In the genomic region with DNA sequence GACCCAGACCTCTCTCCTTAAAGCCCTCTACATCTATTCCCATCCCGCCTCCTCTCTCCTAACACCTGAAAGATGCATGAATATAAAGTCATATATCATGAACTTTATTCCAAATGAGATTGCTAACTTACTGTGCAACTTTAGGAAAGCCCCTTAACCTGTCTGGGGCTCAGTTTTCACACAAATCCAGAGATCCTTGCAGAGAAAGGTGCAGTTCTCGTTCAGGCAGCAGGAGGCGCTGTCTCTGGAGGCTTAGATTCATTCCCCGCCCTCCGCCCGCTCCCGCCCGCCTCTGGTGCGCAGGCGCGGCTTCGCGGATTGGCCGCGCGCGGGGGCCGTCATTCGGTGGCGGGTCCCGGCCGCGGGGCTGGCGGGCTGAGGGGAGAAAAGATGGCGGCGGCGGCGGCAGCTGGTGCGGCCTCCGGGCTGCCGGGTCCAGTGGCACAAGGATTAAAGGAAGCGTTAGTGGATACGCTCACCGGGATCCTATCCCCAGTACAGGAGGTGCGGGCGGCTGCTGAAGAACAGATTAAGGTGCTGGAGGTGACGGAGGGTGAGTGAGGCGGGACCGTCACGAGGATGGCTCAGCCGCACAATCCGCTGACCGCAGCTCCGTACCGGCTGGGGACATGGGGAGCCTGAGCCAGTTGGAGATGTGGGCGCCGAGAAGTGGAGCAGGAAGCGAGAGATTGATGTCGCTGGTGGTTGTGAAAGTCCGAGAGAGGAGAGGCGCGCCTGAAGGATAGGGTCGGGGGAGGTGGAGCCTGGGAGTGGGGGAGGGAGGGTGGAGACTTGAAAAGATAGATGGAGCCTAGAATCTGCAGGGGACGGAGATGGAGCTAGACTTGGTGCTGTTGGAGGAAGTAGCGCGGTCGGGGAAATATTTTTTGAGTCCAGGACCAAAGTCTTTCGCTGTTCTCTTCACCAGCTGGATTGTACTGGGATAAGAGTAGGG, we compare ENCODE assay signal across 1 cellular context.
TF ChIP-seq lines count a peak whose summit lies in the region.

A gene (plus strand): TSS at position 338 of the 955 bp plus-strand sequence. CDS start 53 bp downstream, at position 391.

TF ChIP-seq in HepG2, 621 proteins besides CTCF, POLR2A, EP300 and RAD21 (continued from another document and continues in another):
- TF ChIP-seq, protein P1, sequence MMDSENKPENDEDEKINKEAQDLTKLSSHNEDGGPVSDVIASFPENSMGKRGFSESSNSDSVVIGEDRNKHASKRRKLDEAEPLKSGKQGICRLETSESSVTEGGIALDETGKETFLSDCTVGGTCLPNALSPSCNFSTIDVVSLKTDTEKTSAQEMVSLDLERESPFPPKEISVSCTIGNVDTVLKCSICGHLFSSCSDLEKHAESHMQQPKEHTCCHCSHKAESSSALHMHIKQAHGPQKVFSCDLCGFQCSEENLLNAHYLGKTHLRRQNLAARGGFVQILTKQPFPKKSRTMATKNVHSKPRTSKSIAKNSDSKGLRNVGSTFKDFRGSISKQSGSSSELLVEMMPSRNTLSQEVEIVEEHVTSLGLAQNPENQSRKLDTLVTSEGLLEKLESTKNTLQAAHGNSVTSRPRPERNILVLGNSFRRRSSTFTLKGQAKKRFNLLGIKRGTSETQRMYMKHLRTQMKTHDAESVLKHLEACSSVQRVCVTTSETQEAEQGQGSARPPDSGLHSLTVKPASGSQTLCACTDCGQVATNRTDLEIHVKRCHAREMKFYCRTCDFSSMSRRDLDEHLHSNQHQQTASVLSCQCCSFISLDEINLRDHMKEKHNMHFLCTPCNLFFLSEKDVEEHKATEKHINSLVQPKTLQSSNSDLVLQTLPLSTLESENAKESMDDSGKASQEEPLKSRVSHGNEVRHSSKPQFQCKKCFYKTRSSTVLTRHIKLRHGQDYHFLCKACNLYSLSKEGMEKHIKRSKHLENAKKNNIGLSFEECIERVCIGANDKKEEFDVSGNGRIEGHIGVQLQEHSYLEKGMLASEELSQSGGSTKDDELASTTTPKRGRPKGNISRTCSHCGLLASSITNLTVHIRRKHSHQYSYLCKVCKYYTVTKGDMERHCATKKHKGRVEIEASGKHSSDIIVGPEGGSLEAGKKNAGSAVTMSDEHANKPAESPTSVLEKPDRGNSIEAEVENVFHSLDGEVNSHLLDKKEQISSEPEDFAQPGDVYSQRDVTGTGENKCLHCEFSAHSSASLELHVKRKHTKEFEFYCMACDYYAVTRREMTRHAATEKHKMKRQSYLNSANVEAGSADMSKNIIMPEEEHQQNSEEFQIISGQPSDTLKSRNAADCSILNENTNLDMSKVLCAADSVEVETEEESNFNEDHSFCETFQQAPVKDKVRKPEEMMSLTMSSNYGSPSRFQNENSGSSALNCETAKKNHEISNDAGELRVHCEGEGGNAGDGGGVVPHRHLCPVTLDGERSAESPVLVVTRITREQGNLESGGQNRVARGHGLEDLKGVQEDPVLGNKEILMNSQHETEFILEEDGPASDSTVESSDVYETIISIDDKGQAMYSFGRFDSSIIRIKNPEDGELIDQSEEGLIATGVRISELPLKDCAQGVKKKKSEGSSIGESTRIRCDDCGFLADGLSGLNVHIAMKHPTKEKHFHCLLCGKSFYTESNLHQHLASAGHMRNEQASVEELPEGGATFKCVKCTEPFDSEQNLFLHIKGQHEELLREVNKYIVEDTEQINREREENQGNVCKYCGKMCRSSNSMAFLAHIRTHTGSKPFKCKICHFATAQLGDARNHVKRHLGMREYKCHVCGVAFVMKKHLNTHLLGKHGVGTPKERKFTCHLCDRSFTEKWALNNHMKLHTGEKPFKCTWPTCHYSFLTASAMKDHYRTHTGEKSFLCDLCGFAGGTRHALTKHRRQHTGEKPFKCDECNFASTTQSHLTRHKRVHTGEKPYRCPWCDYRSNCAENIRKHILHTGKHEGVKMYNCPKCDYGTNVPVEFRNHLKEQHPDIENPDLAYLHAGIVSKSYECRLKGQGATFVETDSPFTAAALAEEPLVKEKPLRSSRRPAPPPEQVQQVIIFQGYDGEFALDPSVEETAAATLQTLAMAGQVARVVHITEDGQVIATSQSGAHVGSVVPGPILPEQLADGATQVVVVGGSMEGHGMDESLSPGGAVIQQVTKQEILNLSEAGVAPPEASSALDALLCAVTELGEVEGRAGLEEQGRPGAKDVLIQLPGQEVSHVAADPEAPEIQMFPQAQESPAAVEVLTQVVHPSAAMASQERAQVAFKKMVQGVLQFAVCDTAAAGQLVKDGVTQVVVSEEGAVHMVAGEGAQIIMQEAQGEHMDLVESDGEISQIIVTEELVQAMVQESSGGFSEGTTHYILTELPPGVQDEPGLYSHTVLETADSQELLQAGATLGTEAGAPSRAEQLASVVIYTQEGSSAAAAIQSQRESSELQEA (CRISPR knock-in tag; IDR thresholded peaks at IDR 0.05; ENCODE audit: not compliant biosample characterization), result peak; percentile 82
- TF ChIP-seq, protein P2, sequence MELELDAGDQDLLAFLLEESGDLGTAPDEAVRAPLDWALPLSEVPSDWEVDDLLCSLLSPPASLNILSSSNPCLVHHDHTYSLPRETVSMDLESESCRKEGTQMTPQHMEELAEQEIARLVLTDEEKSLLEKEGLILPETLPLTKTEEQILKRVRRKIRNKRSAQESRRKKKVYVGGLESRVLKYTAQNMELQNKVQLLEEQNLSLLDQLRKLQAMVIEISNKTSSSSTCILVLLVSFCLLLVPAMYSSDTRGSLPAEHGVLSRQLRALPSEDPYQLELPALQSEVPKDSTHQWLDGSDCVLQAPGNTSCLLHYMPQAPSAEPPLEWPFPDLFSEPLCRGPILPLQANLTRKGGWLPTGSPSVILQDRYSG (CRISPR knock-in tag; IDR thresholded peaks at IDR 0.05), result no peak
- TF ChIP-seq PHB2 (IDR thresholded peaks at IDR 0.05; ENCODE audit: partially characterized antibody) (no peak), FOSL2 (CRISPR knock-in tag; IDR thresholded peaks at IDR 0.05) (no peak), ZNF550 (CRISPR knock-in tag; IDR thresholded peaks at IDR 0.05; ENCODE audit: borderline replicate concordance) (no peak), ZNF143 (CRISPR knock-in tag; IDR thresholded peaks at IDR 0.05) (no peak), ZFY (CRISPR knock-in tag; IDR thresholded peaks at IDR 0.05) (peak; percentile 82), PHF5A (CRISPR knock-in tag; IDR thresholded peaks at IDR 0.05; ENCODE audit: low read depth, unreplicated experiment) (no peak), ZSCAN31 (CRISPR knock-in tag; IDR thresholded peaks at IDR 0.05; ENCODE audit: low read depth) (0 out of 2 replicates have a peak, but pooled peaks have one; percentile 76), ZNF615 (CRISPR knock-in tag; IDR thresholded peaks at IDR 0.05; ENCODE audit: borderline replicate concordance) (no peak), RBFOX2 (IDR thresholded peaks at IDR 0.05; ENCODE audit: low read depth, low read length) (peak; percentile 92), ZNF160 (CRISPR knock-in tag; IDR thresholded peaks at IDR 0.05) (0 out of 2 replicates have a peak, but pooled peaks have one; percentile 43), GLI4 (CRISPR knock-in tag; IDR thresholded peaks at IDR 0.05; ENCODE audit: borderline replicate concordance) (peak; percentile 63; the same call in 1 of the 2 replicates), ZNF274 (CRISPR knock-in tag; IDR thresholded peaks at IDR 0.05) (no peak), KLF15 (CRISPR knock-in tag; IDR thresholded peaks at IDR 0.05; ENCODE audit: borderline replicate concordance) (0 out of 2 replicates have a peak, but pooled peaks have one; percentile 59), MED1 (CRISPR knock-in tag; IDR thresholded peaks at IDR 0.05) (peak; percentile 38; the same call in 1 of the 2 replicates), HNRNPLL (IDR thresholded peaks at IDR 0.05; ENCODE audit: low read depth, low read length, poor library complexity, severe bottlenecking) (peak; percentile 37), ZSCAN22 (CRISPR knock-in tag; IDR thresholded peaks at IDR 0.05) (0 out of 2 replicates have a peak, but pooled peaks have one; percentile 32), ZNF776 (CRISPR knock-in tag; IDR thresholded peaks at IDR 0.05) (peak; percentile 41; the same call in 1 of the 2 replicates), ZNF720 (CRISPR knock-in tag; IDR thresholded peaks at IDR 0.05) (no peak)
- TF ChIP-seq, protein P3, sequence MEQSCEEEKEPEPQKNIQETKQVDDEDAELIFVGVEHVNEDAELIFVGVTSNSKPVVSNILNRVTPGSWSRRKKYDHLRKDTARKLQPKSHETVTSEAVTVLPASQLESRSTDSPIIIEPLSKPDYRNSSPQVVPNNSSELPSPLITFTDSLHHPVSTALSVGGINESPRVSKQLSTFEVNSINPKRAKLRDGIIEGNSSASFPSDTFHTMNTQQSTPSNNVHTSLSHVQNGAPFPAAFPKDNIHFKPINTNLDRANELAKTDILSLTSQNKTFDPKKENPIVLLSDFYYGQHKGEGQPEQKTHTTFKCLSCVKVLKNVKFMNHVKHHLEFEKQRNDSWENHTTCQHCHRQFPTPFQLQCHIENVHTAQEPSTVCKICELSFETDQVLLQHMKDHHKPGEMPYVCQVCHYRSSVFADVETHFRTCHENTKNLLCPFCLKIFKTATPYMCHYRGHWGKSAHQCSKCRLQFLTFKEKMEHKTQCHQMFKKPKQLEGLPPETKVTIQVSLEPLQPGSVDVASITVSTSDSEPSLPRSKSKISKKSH (CRISPR knock-in tag; IDR thresholded peaks at IDR 0.05; ENCODE audit: borderline replicate concordance), result no peak
- TF ChIP-seq, protein P4, sequence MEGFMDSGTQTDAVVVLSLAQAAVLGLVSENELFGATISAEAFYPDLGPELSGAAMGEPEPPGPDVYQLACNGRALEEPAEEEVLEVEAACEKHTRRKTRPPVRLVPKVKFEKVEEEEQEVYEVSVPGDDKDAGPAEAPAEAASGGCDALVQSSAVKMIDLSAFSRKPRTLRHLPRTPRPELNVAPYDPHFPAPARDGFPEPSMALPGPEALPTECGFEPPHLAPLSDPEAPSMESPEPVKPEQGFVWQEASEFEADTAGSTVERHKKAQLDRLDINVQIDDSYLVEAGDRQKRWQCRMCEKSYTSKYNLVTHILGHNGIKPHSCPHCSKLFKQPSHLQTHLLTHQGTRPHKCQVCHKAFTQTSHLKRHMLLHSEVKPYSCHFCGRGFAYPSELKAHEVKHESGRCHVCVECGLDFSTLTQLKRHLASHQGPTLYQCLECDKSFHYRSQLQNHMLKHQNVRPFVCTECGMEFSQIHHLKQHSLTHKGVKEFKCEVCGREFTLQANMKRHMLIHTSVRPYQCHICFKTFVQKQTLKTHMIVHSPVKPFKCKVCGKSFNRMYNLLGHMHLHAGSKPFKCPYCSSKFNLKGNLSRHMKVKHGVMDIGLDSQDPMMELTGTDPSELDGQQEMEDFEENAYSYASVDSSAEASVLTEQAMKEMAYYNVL (CRISPR knock-in tag; IDR thresholded peaks at IDR 0.05; ENCODE audit: borderline replicate concordance), result peak; percentile 43; the same call in 1 of the 2 replicates
- TF ChIP-seq, protein P5, sequence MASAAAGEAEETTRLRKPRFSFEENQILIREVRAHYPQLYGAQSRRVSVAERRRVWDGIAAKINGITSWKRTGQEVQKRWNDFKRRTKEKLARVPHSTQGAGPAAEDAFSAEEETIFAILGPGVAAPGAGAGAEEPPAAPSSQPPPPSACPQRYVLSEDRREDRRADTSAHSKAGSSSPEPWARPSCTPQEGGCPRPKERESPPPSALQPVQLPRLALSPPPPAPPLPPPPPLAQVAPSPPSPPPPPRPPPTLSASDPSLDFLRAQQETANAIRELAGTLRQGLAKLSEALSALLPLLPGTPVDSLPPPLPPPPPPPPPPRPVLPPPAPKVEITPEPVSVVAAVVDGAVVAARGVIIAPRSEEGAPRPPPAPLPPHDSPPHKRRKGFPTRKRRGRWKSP (CRISPR knock-in tag; IDR thresholded peaks at IDR 0.05), result peak; percentile 44; the same call in 1 of the 2 replicates
- TF ChIP-seq, protein P6, sequence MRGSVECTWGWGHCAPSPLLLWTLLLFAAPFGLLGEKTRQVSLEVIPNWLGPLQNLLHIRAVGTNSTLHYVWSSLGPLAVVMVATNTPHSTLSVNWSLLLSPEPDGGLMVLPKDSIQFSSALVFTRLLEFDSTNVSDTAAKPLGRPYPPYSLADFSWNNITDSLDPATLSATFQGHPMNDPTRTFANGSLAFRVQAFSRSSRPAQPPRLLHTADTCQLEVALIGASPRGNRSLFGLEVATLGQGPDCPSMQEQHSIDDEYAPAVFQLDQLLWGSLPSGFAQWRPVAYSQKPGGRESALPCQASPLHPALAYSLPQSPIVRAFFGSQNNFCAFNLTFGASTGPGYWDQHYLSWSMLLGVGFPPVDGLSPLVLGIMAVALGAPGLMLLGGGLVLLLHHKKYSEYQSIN (CRISPR knock-in tag; IDR thresholded peaks at IDR 0.05; ENCODE audit: borderline replicate concordance), result no peak
- TF ChIP-seq, protein P7, sequence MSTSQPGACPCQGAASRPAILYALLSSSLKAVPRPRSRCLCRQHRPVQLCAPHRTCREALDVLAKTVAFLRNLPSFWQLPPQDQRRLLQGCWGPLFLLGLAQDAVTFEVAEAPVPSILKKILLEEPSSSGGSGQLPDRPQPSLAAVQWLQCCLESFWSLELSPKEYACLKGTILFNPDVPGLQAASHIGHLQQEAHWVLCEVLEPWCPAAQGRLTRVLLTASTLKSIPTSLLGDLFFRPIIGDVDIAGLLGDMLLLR (CRISPR knock-in tag; IDR thresholded peaks at IDR 0.05), result 0 out of 2 replicates have a peak, but pooled peaks have one; percentile 26
- TF ChIP-seq, protein P8, sequence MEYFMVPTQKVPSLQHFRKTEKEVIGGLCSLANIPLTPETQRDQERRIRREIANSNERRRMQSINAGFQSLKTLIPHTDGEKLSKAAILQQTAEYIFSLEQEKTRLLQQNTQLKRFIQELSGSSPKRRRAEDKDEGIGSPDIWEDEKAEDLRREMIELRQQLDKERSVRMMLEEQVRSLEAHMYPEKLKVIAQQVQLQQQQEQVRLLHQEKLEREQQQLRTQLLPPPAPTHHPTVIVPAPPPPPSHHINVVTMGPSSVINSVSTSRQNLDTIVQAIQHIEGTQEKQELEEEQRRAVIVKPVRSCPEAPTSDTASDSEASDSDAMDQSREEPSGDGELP (IDR thresholded peaks at IDR 0.05; ENCODE audit: borderline replicate concordance, low read depth), result peak; percentile 57; the same call in 1 of the 2 replicates
- TF ChIP-seq, protein P9, sequence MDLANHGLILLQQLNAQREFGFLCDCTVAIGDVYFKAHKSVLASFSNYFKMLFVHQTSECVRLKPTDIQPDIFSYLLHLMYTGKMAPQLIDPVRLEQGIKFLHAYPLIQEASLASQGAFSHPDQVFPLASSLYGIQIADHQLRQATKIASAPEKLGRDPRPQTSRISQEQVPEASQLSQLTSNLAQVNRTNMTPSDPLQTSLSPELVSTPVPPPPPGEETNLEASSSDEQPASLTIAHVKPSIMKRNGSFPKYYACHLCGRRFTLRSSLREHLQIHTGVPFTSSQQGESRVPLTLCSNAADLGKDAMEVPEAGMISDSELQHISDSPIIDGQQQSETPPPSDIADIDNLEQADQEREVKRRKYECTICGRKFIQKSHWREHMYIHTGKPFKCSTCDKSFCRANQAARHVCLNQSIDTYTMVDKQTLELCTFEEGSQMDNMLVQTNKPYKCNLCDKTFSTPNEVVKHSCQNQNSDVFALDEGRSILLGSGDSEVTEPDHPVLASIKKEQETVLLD (CRISPR knock-in tag; IDR thresholded peaks at IDR 0.05; ENCODE audit: low read depth), result peak; percentile 43; the same call in 1 of the 2 replicates
